Comparison of ENCODE assay signal across 9 cellular contexts in the genomic region with DNA sequence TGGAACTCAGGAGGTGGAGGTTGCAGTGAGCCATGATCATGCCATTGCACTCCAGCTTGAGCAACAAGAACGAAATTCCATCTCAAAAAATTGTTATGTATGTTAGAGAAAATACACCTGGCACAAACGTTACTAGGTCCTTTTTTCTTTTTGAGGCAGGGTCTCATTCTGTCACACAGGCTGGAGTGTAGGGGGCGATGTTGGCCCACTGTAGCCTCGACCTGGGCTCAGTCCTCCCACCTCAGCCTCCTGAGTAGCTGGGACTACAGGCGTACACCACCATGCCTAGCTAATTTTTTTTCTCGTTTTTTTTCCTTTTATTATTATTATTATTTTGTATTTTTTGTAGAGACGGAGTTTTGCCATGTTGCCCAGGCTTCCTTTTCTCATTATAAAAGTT. TPM values are rescaled to one million over a fixed set of nuclear protein-coding genes. Genes with fewer than 3 reads are reported as not detected.
DNase-seq lines count a peak whose midpoint lies in the region; ATAC-seq, FAIRE-seq and TF ChIP-seq lines count a peak whose summit lies in the region.
"Had no signal": no experiment of that assay in that cellular context is flagged by ENCODE, and none has a peak within 500 bp of the region (broad histone marks: within the 10 kb centered on the region; RNA-seq: fewer than 3 reads in every experiment).

No MANE protein-coding gene starts in this region.

- WGBS in HepG2 (ENCODE audit: low lambda C conversion rate): 80% methylated on average over 7 of the region's 7 CpGs
- 86% methylated on average over 7 of the region's 7 CpGs for WGBS in right lobe of liver (ENCODE audit: insufficient coverage, low coverage, low lambda C conversion rate, missing lambda C conversion rate)

- DNase-seq in HepG2 (ENCODE audit: low spot score) (no peak), right lobe of liver (no peak), PC-9 (no peak), choroid plexus epithelial cell (ENCODE audit: low read depth) (no peak), NCI-H2029 (lab: John Stamatoyannopoulos, UW) (no peak), NCI-H2227 (lab: John Stamatoyannopoulos, UW; ENCODE audit: unreplicated experiment) (no peak)
- DNase-seq: EL had no signal

- TF ChIP-seq EP300 in HepG2 (IDR thresholded peaks at IDR 0.05; ENCODE audit: low read depth in 2 of 2, low read length in 2 of 2): no peak
- no peak for TF ChIP-seq EP300 in HepG2 (CRISPR knock-in tag; IDR thresholded peaks at IDR 0.05; ENCODE audit: borderline replicate concordance)

- H3K4me1 ChIP-seq in HepG2 (ENCODE audit: insufficient read depth, low read length): peaks cover 24% of the 10 kb centered on the region
- peaks cover 0 to 5% (median under 1%) of the 10 kb centered on the region in 4 donors for H3K4me1 ChIP-seq in right lobe of liver
- H3K4me1 ChIP-seq in PC-9 (replicated peaks; ENCODE audit: insufficient read depth): peaks cover 6% of the 10 kb centered on the region

- H3K9ac ChIP-seq in HepG2 (ENCODE audit: insufficient read depth, low read depth, low read length): no peak overlapping the region

- no peak for FAIRE-seq in HepG2 (lab: Jason Lieb, UNC)

- TF ChIP-seq CTCF in HepG2 (CRISPR knock-in tag; IDR thresholded peaks at IDR 0.05): peak; percentile 62
- TF ChIP-seq CTCF in right lobe of liver (IDR thresholded peaks at IDR 0.05): peak in 2 of 4 donors; percentile 15 to 19
- TF ChIP-seq CTCF in PC-9 (conservative IDR thresholded peaks at IDR 0.05): peak; percentile 40
- peak; percentile 41 for TF ChIP-seq CTCF in choroid plexus epithelial cell (conservative IDR thresholded peaks at IDR 0.05; ENCODE audit: low read depth, low read length)

- H3F3A ChIP-seq in PC-9 (ENCODE audit: insufficient read depth, low read depth): peaks cover 4% of the 10 kb centered on the region; the same call in 1 of the 2 replicates

- no peaks in the 10 kb centered on the region for H3K9me2 ChIP-seq in PC-9 (ENCODE audit: insufficient read depth)

- POLR2A ChIA-PET in HepG2 (lab: Yijun Ruan, JAX) (interaction anchor here (2.1 kb wide), 1 partner anchor 58 kb away, joined by 5 read pairs; no protein-coding TSS in a partner anchor), PC-9 (lab: Charles Lee; ENCODE audit: unreplicated experiment) (no interaction called here)

- H3K36me3 ChIP-seq in HepG2 (replicated peaks in 1 of 2; ENCODE audit: control insufficient read depth in 1 of 2, insufficient read depth in 2 of 2, low read length in 2 of 2) (peaks cover 0 to 9% of the 10 kb centered on the region in 2 experiments; a peak in 3 of 5 replicates), right lobe of liver (peaks cover 0 to 17% (median 3%) of the 10 kb centered on the region in 4 donors), PC-9 (ENCODE audit: low read depth) (peaks cover 3% of the 10 kb centered on the region; the same call in 1 of the 2 replicates)

- TF ChIP-seq POLR2A in HepG2 (IDR thresholded peaks at IDR 0.05; ENCODE audit: insufficient read depth in 1 of 2, low read depth in 2 of 2, low read length in 2 of 2): no peak
- no peak for TF ChIP-seq POLR2A in right lobe of liver (IDR thresholded peaks at IDR 0.05)

- H3K4me2 ChIP-seq in HepG2 (ENCODE audit: low read depth, low read length): no peak overlapping the region
- H3K4me2 ChIP-seq in PC-9: no peak overlapping the region

- H4K20me1 ChIP-seq in HepG2 (ENCODE audit: insufficient read depth, low read length) (no peaks in the 10 kb centered on the region), PC-9 (ENCODE audit: insufficient read depth) (no peaks in the 10 kb centered on the region)

- peaks cover 11% of the 10 kb centered on the region for H3K79me2 ChIP-seq in HepG2 (ENCODE audit: insufficient read depth, low read length)
- H3K79me2 ChIP-seq in PC-9 (ENCODE audit: low read depth): peaks cover 18% of the 10 kb centered on the region

- TF ChIP-seq RAD21 in HepG2 (CRISPR knock-in tag; IDR thresholded peaks at IDR 0.05): peak; percentile 29; the same call in 1 of the 2 replicates

- CTCF ChIA-PET in HepG2 (lab: Yijun Ruan, JAX; ENCODE audit: low intra/inter-chr PET ratio, low total read pairs) (interaction anchor here (0.9 kb wide), 1 partner anchor 58 kb away, joined by 6 read pairs; no protein-coding TSS in a partner anchor), PC-9 (lab: Charles Lee) (interaction anchor here (0.8 kb wide), 1 partner anchor 76 kb away, joined by 5 read pairs; no protein-coding TSS in a partner anchor)

- H3K9me3 ChIP-seq in HepG2 (ENCODE audit: low read length) (no peaks in the 10 kb centered on the region), right lobe of liver (no peaks in the 10 kb centered on the region), PC-9 (ENCODE audit: insufficient read depth, low read depth) (no peaks in the 10 kb centered on the region)

- intact Hi-C loops in HepG2 (cut with micrococcal nuclease; ENCODE audit: unreplicated experiment) (loop anchor here (1.0 kb wide), 1 partner anchor 58 kb away; no protein-coding TSS in a partner anchor), right lobe of liver (cut with DNase I) (loop anchor here in 1 of 2 donors (10.0 kb wide), 1 partner anchor 48 kb away; the partner anchor contains the start of genes AQP10 and ATP8B2), PC-9 (cut with micrococcal nuclease; ENCODE audit: unreplicated experiment) (loop anchor here (5.0 kb wide), 1 partner anchor 271 kb away; no protein-coding TSS in a partner anchor)

- ATAC-seq in HepG2 (no peak), right lobe of liver (no peak), HG03469 (IDR thresholded peaks at IDR 0.05; ENCODE audit: unreplicated experiment) (no peak), GM21381 (IDR thresholded peaks at IDR 0.05; ENCODE audit: unreplicated experiment) (no peak)

- H3K27ac ChIP-seq in HepG2 (ENCODE audit: extremely low read length, insufficient read depth, low read length): no peak overlapping the region
- H3K27ac ChIP-seq in right lobe of liver: no peak overlapping the region
- no peak overlapping the region for H3K27ac ChIP-seq in PC-9

- no peak overlapping the region for H2AFZ ChIP-seq in HepG2 (ENCODE audit: low read length)
- H2AFZ ChIP-seq in PC-9: no peak overlapping the region

- in situ Hi-C loops in HepG2 (cut with HindIII; ENCODE audit: extremely low pct_ligation_motif_present, low pct_unique_long_range_greater_than_20kb): no loop called here

- H3K4me3 ChIP-seq in HepG2 (replicated peaks in 1 of 3; ENCODE audit: insufficient read depth in 1 of 3, low read depth in 2 of 3, low read length in 3 of 3): no peak overlapping the region
- no peak overlapping the region for H3K4me3 ChIP-seq in right lobe of liver
- no peak overlapping the region for H3K4me3 ChIP-seq in PC-9
- no peak overlapping the region for H3K4me3 ChIP-seq in choroid plexus epithelial cell (ENCODE audit: low read depth, low read length)

- H3K27me3 ChIP-seq in HepG2 (ENCODE audit: control insufficient read depth in 1 of 2, insufficient read depth in 2 of 2, low read length in 2 of 2) (no peaks in the 10 kb centered on the region; a peak in 1 of 5 replicates), right lobe of liver (no peaks in the 10 kb centered on the region), PC-9 (ENCODE audit: insufficient read depth, low read depth) (no peaks in the 10 kb centered on the region)

- BruUV-seq in HepG2 (replicated peaks; lab: Mats Ljungman, UMichigan) (no TSS peak), PC-9 (replicated peaks; lab: Mats Ljungman, UMichigan) (no TSS peak)

RNA-seq across cellular contexts. Expression of gene HAX1, which starts 4.4 kb away (rescaled TPM):
- total RNA-seq in HepG2 (2016; rRNA removed; fragmentation: Illumina TruSeq; extraction: Trizol) (89.2 and 104 TPM in 2 replicates), right lobe of liver (10 to 100 TPM; 40.2 to 82.0 (median 44.9) TPM), PC-9 (2021) (89.7 and 92.3 TPM in 2 replicates)
- total RNA-seq in HepG2 (2016; cell fraction: cytosol; rRNA removed; fragmentation: Illumina TruSeq; extraction: Trizol; ENCODE audit: low read depth): 42.6 and 45.4 TPM in 2 replicates
- total RNA-seq in HepG2 (2016; cell fraction: insoluble cytoplasmic fraction; rRNA removed; fragmentation: Illumina TruSeq; extraction: Trizol): 96.4 and 107 TPM in 2 replicates
- total RNA-seq in HepG2 (2016; cell fraction: membrane; rRNA removed; fragmentation: Illumina TruSeq; extraction: Trizol): 89.9 and 90.2 TPM in 2 replicates
- 50.1 and 56.3 TPM in 2 replicates for total RNA-seq in HepG2 (2016; cell fraction: nucleus; rRNA removed; fragmentation: Illumina TruSeq; extraction: Trizol)
- polyA plus RNA-seq in HepG2 (2011; rRNA removed): 120 and 128 TPM in 2 replicates
- polyA plus RNA-seq in HepG2 (2011; cell fraction: cytosol; rRNA removed): 106 TPM in 2 replicates
- 70.0 and 84.2 TPM in 2 replicates for polyA plus RNA-seq in HepG2 (2011; cell fraction: nucleus; rRNA removed)
- 64.9 and 90.6 TPM in 2 replicates for polyA plus RNA-seq in HepG2 (2012)
- 44.0 and 44.7 TPM in 2 replicates for polyA plus RNA-seq in HepG2 (2016; cell fraction: cytosol; fragmentation: Illumina TruSeq; extraction: Trizol; ENCODE audit: low read depth)
- polyA plus RNA-seq in HepG2 (2016; cell fraction: insoluble cytoplasmic fraction; fragmentation: Illumina TruSeq; extraction: Trizol; ENCODE audit: low read depth): 101 and 113 TPM in 2 replicates
- polyA plus RNA-seq in HepG2 (2016; cell fraction: membrane; fragmentation: Illumina TruSeq; extraction: Trizol; ENCODE audit: low read depth): 76.6 and 79.0 TPM in 2 replicates
- polyA plus RNA-seq in HepG2 (2016; cell fraction: nucleus; fragmentation: Illumina TruSeq; extraction: Trizol; ENCODE audit: insufficient read depth, low read depth): 86.4 and 97.4 TPM in 2 replicates
- polyA minus RNA-seq in HepG2 (2011; rRNA and poly(A)+ RNA removed; ENCODE audit: low replicate concordance): 75.0 and 215 TPM in 2 replicates
- polyA minus RNA-seq in HepG2 (2011; cell fraction: cytosol; rRNA and poly(A)+ RNA removed): 29.9 and 30.5 TPM in 2 replicates
- 16.0 and 25.0 TPM in 2 replicates for polyA minus RNA-seq in HepG2 (2011; cell fraction: nucleus; rRNA and poly(A)+ RNA removed)

RNA-seq across cellular contexts. Expression of gene AQP10, which starts 44.1 kb away (rescaled TPM):
- total RNA-seq in HepG2 (2016; rRNA removed; fragmentation: Illumina TruSeq; extraction: Trizol) (not detected in 2 replicates), right lobe of liver (not detected), PC-9 (2021) (not detected in 2 replicates)
- not detected in 2 replicates for total RNA-seq in HepG2 (2016; cell fraction: cytosol; rRNA removed; fragmentation: Illumina TruSeq; extraction: Trizol; ENCODE audit: low read depth)
- not detected in 2 replicates for total RNA-seq in HepG2 (2016; cell fraction: insoluble cytoplasmic fraction; rRNA removed; fragmentation: Illumina TruSeq; extraction: Trizol)
- not detected in 2 replicates for total RNA-seq in HepG2 (2016; cell fraction: membrane; rRNA removed; fragmentation: Illumina TruSeq; extraction: Trizol)
- total RNA-seq in HepG2 (2016; cell fraction: nucleus; rRNA removed; fragmentation: Illumina TruSeq; extraction: Trizol): not detected in 2 replicates
- polyA plus RNA-seq in HepG2 (2011; rRNA removed): 0.30 and 0.38 TPM in 2 replicates
- 0.16 and 0.28 TPM in 2 replicates for polyA plus RNA-seq in HepG2 (2011; cell fraction: cytosol; rRNA removed)
- 0.73 and 0.74 TPM in 2 replicates for polyA plus RNA-seq in HepG2 (2011; cell fraction: nucleus; rRNA removed)
- polyA plus RNA-seq in HepG2 (2012): 0.13 and 0.15 TPM in 2 replicates
- polyA plus RNA-seq in HepG2 (2016; cell fraction: cytosol; fragmentation: Illumina TruSeq; extraction: Trizol; ENCODE audit: low read depth): not detected in 2 replicates
- polyA plus RNA-seq in HepG2 (2016; cell fraction: insoluble cytoplasmic fraction; fragmentation: Illumina TruSeq; extraction: Trizol; ENCODE audit: low read depth): not detected in 2 replicates
- not detected in 2 replicates for polyA plus RNA-seq in HepG2 (2016; cell fraction: membrane; fragmentation: Illumina TruSeq; extraction: Trizol; ENCODE audit: low read depth)
- polyA plus RNA-seq in HepG2 (2016; cell fraction: nucleus; fragmentation: Illumina TruSeq; extraction: Trizol; ENCODE audit: insufficient read depth, low read depth): not detected in 2 replicates
- polyA minus RNA-seq in HepG2 (2011; rRNA and poly(A)+ RNA removed; ENCODE audit: low replicate concordance): 0.30 TPM in 1 of 2 replicates, not detected in the other
- not detected in 2 replicates for polyA minus RNA-seq in HepG2 (2011; cell fraction: cytosol; rRNA and poly(A)+ RNA removed)
- 0.26 TPM in 1 of 2 replicates, not detected in the other for polyA minus RNA-seq in HepG2 (2011; cell fraction: nucleus; rRNA and poly(A)+ RNA removed)

RNA-seq across cellular contexts. Expression of gene ATP8B2, which starts 48.5 kb away (rescaled TPM):
- total RNA-seq in HepG2 (2016; rRNA removed; fragmentation: Illumina TruSeq; extraction: Trizol): 31.3 and 39.3 TPM in 2 replicates
- total RNA-seq in HepG2 (2016; cell fraction: cytosol; rRNA removed; fragmentation: Illumina TruSeq; extraction: Trizol; ENCODE audit: low read depth): 9.3 and 9.4 TPM in 2 replicates
- 28.1 and 34.6 TPM in 2 replicates for total RNA-seq in HepG2 (2016; cell fraction: insoluble cytoplasmic fraction; rRNA removed; fragmentation: Illumina TruSeq; extraction: Trizol)
- 28.0 and 30.5 TPM in 2 replicates for total RNA-seq in HepG2 (2016; cell fraction: membrane; rRNA removed; fragmentation: Illumina TruSeq; extraction: Trizol)
- total RNA-seq in HepG2 (2016; cell fraction: nucleus; rRNA removed; fragmentation: Illumina TruSeq; extraction: Trizol): 23.7 and 30.6 TPM in 2 replicates
- polyA plus RNA-seq in HepG2 (2011; rRNA removed): 20.4 and 23.9 TPM in 2 replicates
- polyA plus RNA-seq in HepG2 (2011; cell fraction: cytosol; rRNA removed): 17.7 and 29.9 TPM in 2 replicates
- 67.2 and 84.5 TPM in 2 replicates for polyA plus RNA-seq in HepG2 (2011; cell fraction: nucleus; rRNA removed)
- 11.1 and 14.4 TPM in 2 replicates for polyA plus RNA-seq in HepG2 (2012)
- polyA plus RNA-seq in HepG2 (2016; cell fraction: cytosol; fragmentation: Illumina TruSeq; extraction: Trizol; ENCODE audit: low read depth): 4.4 and 4.7 TPM in 2 replicates
- 15.2 and 18.9 TPM in 2 replicates for polyA plus RNA-seq in HepG2 (2016; cell fraction: insoluble cytoplasmic fraction; fragmentation: Illumina TruSeq; extraction: Trizol; ENCODE audit: low read depth)
- 15.5 and 17.2 TPM in 2 replicates for polyA plus RNA-seq in HepG2 (2016; cell fraction: membrane; fragmentation: Illumina TruSeq; extraction: Trizol; ENCODE audit: low read depth)
- polyA plus RNA-seq in HepG2 (2016; cell fraction: nucleus; fragmentation: Illumina TruSeq; extraction: Trizol; ENCODE audit: insufficient read depth, low read depth): 31.3 and 36.4 TPM in 2 replicates
- 1.0 and 52.3 TPM in 2 replicates for polyA minus RNA-seq in HepG2 (2011; rRNA and poly(A)+ RNA removed; ENCODE audit: low replicate concordance)
- polyA minus RNA-seq in HepG2 (2011; cell fraction: cytosol; rRNA and poly(A)+ RNA removed): 13.5 and 15.3 TPM in 2 replicates
- 22.4 and 25.2 TPM in 2 replicates for polyA minus RNA-seq in HepG2 (2011; cell fraction: nucleus; rRNA and poly(A)+ RNA removed)
- 1 to 10 TPM; 1.9 to 8.2 (median 3.2) TPM for total RNA-seq in right lobe of liver
- 0.07 and 1.4 TPM in 2 replicates for total RNA-seq in PC-9 (2021)

RNA-seq across cellular contexts. Expression of gene UBAP2L, which starts 56.0 kb away (rescaled TPM):
- 74.2 and 75.9 TPM in 2 replicates for total RNA-seq in HepG2 (2016; rRNA removed; fragmentation: Illumina TruSeq; extraction: Trizol)
- total RNA-seq in HepG2 (2016; cell fraction: cytosol; rRNA removed; fragmentation: Illumina TruSeq; extraction: Trizol; ENCODE audit: low read depth): 32.2 and 32.3 TPM in 2 replicates
- total RNA-seq in HepG2 (2016; cell fraction: insoluble cytoplasmic fraction; rRNA removed; fragmentation: Illumina TruSeq; extraction: Trizol): 62.4 and 77.2 TPM in 2 replicates
- total RNA-seq in HepG2 (2016; cell fraction: membrane; rRNA removed; fragmentation: Illumina TruSeq; extraction: Trizol): 48.4 and 51.5 TPM in 2 replicates
- total RNA-seq in HepG2 (2016; cell fraction: nucleus; rRNA removed; fragmentation: Illumina TruSeq; extraction: Trizol): 90.2 and 98.9 TPM in 2 replicates
- 140 and 159 TPM in 2 replicates for polyA plus RNA-seq in HepG2 (2011; rRNA removed)
- polyA plus RNA-seq in HepG2 (2011; cell fraction: cytosol; rRNA removed): 59.5 and 64.7 TPM in 2 replicates
- 243 and 295 TPM in 2 replicates for polyA plus RNA-seq in HepG2 (2011; cell fraction: nucleus; rRNA removed)
- 73.3 and 82.5 TPM in 2 replicates for polyA plus RNA-seq in HepG2 (2012)
- 27.7 and 30.6 TPM in 2 replicates for polyA plus RNA-seq in HepG2 (2016; cell fraction: cytosol; fragmentation: Illumina TruSeq; extraction: Trizol; ENCODE audit: low read depth)
- polyA plus RNA-seq in HepG2 (2016; cell fraction: insoluble cytoplasmic fraction; fragmentation: Illumina TruSeq; extraction: Trizol; ENCODE audit: low read depth): 83.4 and 108 TPM in 2 replicates
- polyA plus RNA-seq in HepG2 (2016; cell fraction: membrane; fragmentation: Illumina TruSeq; extraction: Trizol; ENCODE audit: low read depth): 43.4 and 53.2 TPM in 2 replicates
- 205 and 223 TPM in 2 replicates for polyA plus RNA-seq in HepG2 (2016; cell fraction: nucleus; fragmentation: Illumina TruSeq; extraction: Trizol; ENCODE audit: insufficient read depth, low read depth)
- polyA minus RNA-seq in HepG2 (2011; rRNA and poly(A)+ RNA removed; ENCODE audit: low replicate concordance): 231 and 359 TPM in 2 replicates
- 29.0 and 31.7 TPM in 2 replicates for polyA minus RNA-seq in HepG2 (2011; cell fraction: cytosol; rRNA and poly(A)+ RNA removed)
- polyA minus RNA-seq in HepG2 (2011; cell fraction: nucleus; rRNA and poly(A)+ RNA removed): 310 and 330 TPM in 2 replicates
- total RNA-seq in right lobe of liver: 10 to 100 TPM; 26.8 to 57.2 (median 40.4) TPM
- 101 and 157 TPM in 2 replicates for total RNA-seq in PC-9 (2021)
